Comparison of ENCODE assay signal across 13 cellular contexts in the genomic region with DNA sequence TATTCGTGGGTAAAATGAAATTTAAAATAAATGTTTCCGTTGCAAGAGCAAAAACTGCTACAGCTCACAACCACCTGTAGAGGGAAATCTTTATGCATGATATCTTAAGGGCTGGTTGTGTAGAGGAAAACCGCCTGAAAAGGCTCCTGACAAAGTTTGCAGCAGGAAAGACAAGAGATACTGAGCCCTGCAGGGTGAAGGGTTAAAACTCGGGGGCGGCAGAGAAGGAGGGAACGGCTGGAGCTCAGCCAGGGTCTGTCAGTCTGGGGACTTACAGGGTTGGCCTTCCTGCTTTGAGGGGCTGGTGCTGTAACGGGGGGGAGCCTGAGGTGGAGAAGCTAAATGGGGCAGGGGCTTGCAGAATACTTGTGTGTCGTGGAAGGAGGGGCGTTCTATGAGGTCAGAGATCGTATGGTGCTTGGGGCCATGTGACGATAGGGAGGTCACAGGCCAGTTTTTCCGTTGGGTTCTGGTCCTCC.
DNase-seq lines count a peak whose midpoint lies in the region; ATAC-seq, FAIRE-seq and TF ChIP-seq lines count a peak whose summit lies in the region.
"Had no signal": no experiment of that assay in that cellular context is flagged by ENCODE, and none has a peak within 500 bp of the region (broad histone marks: within the 10 kb centered on the region; RNA-seq: fewer than 3 reads in every experiment).

No MANE protein-coding gene starts in this region.

- ATAC-seq in SK-N-SH treated with all-trans-retinoic acid at 6 μM for 48 hours: peak; percentile 44; the same call in 2 of the 3 replicates
- no peak for ATAC-seq in upper lobe of left lung (ENCODE audit: low FRiP score in 2 of 2)

- TF ChIP-seq POLR2A in upper lobe of left lung (IDR thresholded peaks at IDR 0.05): no peak

- H3K79me2 ChIP-seq in smooth muscle cell (ENCODE audit: low read depth) (no peaks in the 10 kb centered on the region), MM.1S (ENCODE audit: low read length) (no peaks in the 10 kb centered on the region)

- DNase-seq in NCI-H2227 (lab: John Stamatoyannopoulos, UW; ENCODE audit: unreplicated experiment): peak; percentile 24
- no peak for DNase-seq in NCI-H2227 treated with DMSO at 0.1 percent for 48 hours (lab: John Stamatoyannopoulos, UW)
- DNase-seq in fibroblast of the aortic adventitia (ENCODE audit: low read depth): peak; percentile 22
- DNase-seq in smooth muscle cell (lab: John Stamatoyannopoulos, UW; ENCODE audit: unreplicated experiment): no peak
- DNase-seq in upper lobe of left lung: no peak
- DNase-seq in MM.1S: no peak
- DNase-seq in frontal cortex (ENCODE audit: low spot score in 2 of 2): no peak
- DNase-seq: ACHN; activated CD4-positive, alpha-beta memory T cell treated with anti-CD3 and anti-CD28 coated beads for 36 hours; NCI-H1417; RPMI8226 had no signal

- H3K4me2 ChIP-seq in smooth muscle cell (peak overlapping the region; percentile 11), MM.1S (ENCODE audit: low read depth, low read length) (no peak overlapping the region)

- no peak for TF ChIP-seq EP300 in upper lobe of left lung (IDR thresholded peaks at IDR 0.05)

- WGBS in smooth muscle cell (ENCODE audit: low lambda C conversion rate): 16% methylated on average over 12 of the region's 12 CpGs
- 2 to 4% methylated on average over 11 to 12 of the region's 12 CpGs for WGBS in upper lobe of left lung, 2 donors

- H3K9me2 ChIP-seq in MM.1S (replicated peaks; ENCODE audit: insufficient read depth, low read length): no peaks in the 10 kb centered on the region

- no peaks in the 10 kb centered on the region for H4K20me1 ChIP-seq in smooth muscle cell (ENCODE audit: low read depth)
- H4K20me1 ChIP-seq in MM.1S (ENCODE audit: insufficient read depth, low read length): no peaks in the 10 kb centered on the region

- TF ChIP-seq CTCF in fibroblast of the aortic adventitia (IDR thresholded peaks at IDR 0.05; ENCODE audit: insufficient read depth, low read length) (peak; percentile 44), smooth muscle cell (IDR thresholded peaks at IDR 0.05; ENCODE audit: borderline replicate concordance, insufficient read depth, poor library complexity, severe bottlenecking) (peak; percentile 19), upper lobe of left lung (IDR thresholded peaks at IDR 0.05) (peak in 1 of 6 experiments; percentile 17), MM.1S (IDR thresholded peaks at IDR 0.05; ENCODE audit: low read length) (no peak)

- no peak for FAIRE-seq in frontal cortex (lab: Jason Lieb, UNC)

- H3F3A ChIP-seq in smooth muscle cell (ENCODE audit: low read depth) (no peaks in the 10 kb centered on the region), MM.1S (ENCODE audit: insufficient read depth, low read length) (no peaks in the 10 kb centered on the region)

- no peak overlapping the region for H3K27ac ChIP-seq in smooth muscle cell (ENCODE audit: low read depth)
- H3K27ac ChIP-seq in upper lobe of left lung: no peak overlapping the region
- H3K27ac ChIP-seq in MM.1S (ENCODE audit: low read length): no peak overlapping the region
- H3K27ac ChIP-seq: tibial nerve had no signal

- H2AFZ ChIP-seq in smooth muscle cell (ENCODE audit: low read depth) (no peak overlapping the region), MM.1S (ENCODE audit: low read length) (no peak overlapping the region)

- H3K9ac ChIP-seq in smooth muscle cell (ENCODE audit: low read depth) (no peak overlapping the region), MM.1S (ENCODE audit: low read length) (no peak overlapping the region)

- H3K36me3 ChIP-seq in smooth muscle cell (ENCODE audit: low read depth) (no peaks in the 10 kb centered on the region), upper lobe of left lung (no peaks in the 10 kb centered on the region), MM.1S (replicated peaks; ENCODE audit: insufficient read depth, low read length) (no peaks in the 10 kb centered on the region)
- H3K36me3 ChIP-seq: tibial nerve had no signal

- H3K4me3 ChIP-seq in fibroblast of the aortic adventitia (ENCODE audit: low read depth, low read length): no peak overlapping the region
- no peak overlapping the region for H3K4me3 ChIP-seq in smooth muscle cell
- no peak overlapping the region for H3K4me3 ChIP-seq in upper lobe of left lung
- no peak overlapping the region for H3K4me3 ChIP-seq in MM.1S (ENCODE audit: low read length)
- H3K4me3 ChIP-seq: tibial nerve had no signal

- H3K4me1 ChIP-seq in smooth muscle cell (ENCODE audit: low read depth) (peaks cover 29% of the 10 kb centered on the region), upper lobe of left lung (peaks cover 3 to 6% (median 5%) of the 10 kb centered on the region in 4 donors), MM.1S (ENCODE audit: low read length) (no peaks in the 10 kb centered on the region)

- H3K9me3 ChIP-seq in smooth muscle cell (replicated peaks; ENCODE audit: low read depth) (no peaks in the 10 kb centered on the region), upper lobe of left lung (no peaks in the 10 kb centered on the region), MM.1S (replicated peaks; ENCODE audit: insufficient read depth, low read length) (no peaks in the 10 kb centered on the region)
- H3K9me3 ChIP-seq: tibial nerve had no signal

- peaks cover 36% of the 10 kb centered on the region for H3K27me3 ChIP-seq in smooth muscle cell (ENCODE audit: low read depth)
- peaks cover 0 to 9% (median 2%) of the 10 kb centered on the region in 4 donors for H3K27me3 ChIP-seq in upper lobe of left lung
- H3K27me3 ChIP-seq in MM.1S (replicated peaks; ENCODE audit: insufficient read depth, low read length): no peaks in the 10 kb centered on the region

TF ChIP-seq in SK-N-SH treated with all-trans-retinoic acid at 6 μM for 48 hours, 23 proteins besides CTCF, POLR2A, EP300 and RAD21:
- no peak for TF ChIP-seq RARB (CRISPR knock-in tag; IDR thresholded peaks at IDR 0.05)
- TF ChIP-seq GLIS3 (CRISPR knock-in tag; IDR thresholded peaks at IDR 0.05): no peak
- TF ChIP-seq ISL1 (CRISPR knock-in tag; IDR thresholded peaks at IDR 0.05): no peak
- no peak for TF ChIP-seq ZNF8 (CRISPR knock-in tag; IDR thresholded peaks at IDR 0.05)

Comparison
In these comparisons a context has a peak if more than half of its experiments do, and no peak if none do; other contexts are left out.
1. DNase-seq: peak in NCI-H2227 (single experiment) and fibroblast of the aortic adventitia (single experiment); none in NCI-H2227 treated with DMSO at 0.1 percent for 48 hours (single experiment), smooth muscle cell (single experiment), upper lobe of left lung (0 of 2), MM.1S (single experiment) and frontal cortex (0 of 2).